ENCODE assay signal across 14 cellular contexts in genomic region chr1:51693420-51694144, GRCh38.
DNase-seq lines count a peak whose midpoint lies in the region; ATAC-seq, FAIRE-seq and TF ChIP-seq lines count a peak whose summit lies in the region.
"Had no signal": no experiment of that assay in that cellular context is flagged by ENCODE, and none has a peak within 500 bp of the region (broad histone marks: within the 10 kb centered on the region; RNA-seq: fewer than 3 reads in every experiment).

No MANE protein-coding gene starts in this region.

- no peak for FAIRE-seq in A549 (lab: Jason Lieb, UNC)
- FAIRE-seq in HepG2 (lab: Jason Lieb, UNC), result no peak

- H3K9ac ChIP-seq in HepG2 (ENCODE audit: insufficient read depth, low read depth, low read length), result no peak overlapping the region

- TF ChIP-seq CTCF in A549 (IDR thresholded peaks at IDR 0.05), result no peak
- no peak for TF ChIP-seq CTCF in HepG2 (CRISPR knock-in tag; IDR thresholded peaks at IDR 0.05)

- peak overlapping the region; percentile 92 to 95 for H3K27ac ChIP-seq in A549
- H3K27ac ChIP-seq in HepG2 (ENCODE audit: extremely low read length, insufficient read depth, low read length), result no peak overlapping the region
- H3K27ac ChIP-seq: prostate gland, thoracic aorta had no signal

- H3K9me3 ChIP-seq in A549 (no peaks in the 10 kb centered on the region), HepG2 (ENCODE audit: low read length) (no peaks in the 10 kb centered on the region)
- H3K9me3 ChIP-seq: prostate gland, thoracic aorta had no signal

- intact Hi-C loops in HepG2 (cut with micrococcal nuclease; ENCODE audit: unreplicated experiment), result no loop called here

- in situ Hi-C loops in HepG2 (cut with HindIII; ENCODE audit: extremely low pct_ligation_motif_present, low pct_unique_long_range_greater_than_20kb), result loop anchor here (5.0 kb wide), 1 partner anchor 34 kb away; no protein-coding TSS in a partner anchor

- CTCF ChIA-PET in A549 (lab: Yijun Ruan, JAX), result no interaction called here
- CTCF ChIA-PET in HepG2 (lab: Yijun Ruan, JAX; ENCODE audit: low intra/inter-chr PET ratio, low total read pairs), result no interaction called here

- H2AFZ ChIP-seq in HepG2 (ENCODE audit: low read length), result no peak overlapping the region

- peaks cover 52% of the 10 kb centered on the region for H3K4me1 ChIP-seq in A549
- H3K4me1 ChIP-seq in HepG2 (ENCODE audit: insufficient read depth, low read length), result peaks cover 61% of the 10 kb centered on the region
- H3K4me1 ChIP-seq: prostate gland had no signal

- peaks cover 9% of the 10 kb centered on the region for H3K79me2 ChIP-seq in HepG2 (ENCODE audit: insufficient read depth, low read length)

- POLR2A ChIA-PET in A549 (lab: Yijun Ruan, JAX), result no interaction called here
- POLR2A ChIA-PET in HepG2 (lab: Yijun Ruan, JAX), result interaction anchor here (1.0 kb wide), 1 partner anchor 36 kb away, joined by 6 read pairs; no protein-coding TSS in a partner anchor

- TF ChIP-seq POLR2A in A549 (IDR thresholded peaks at IDR 0.05; ENCODE audit: low read length) (no peak), HepG2 (IDR thresholded peaks at IDR 0.05; ENCODE audit: insufficient read depth in 1 of 2, low read depth in 2 of 2, low read length in 2 of 2) (no peak)

- no peak overlapping the region for H3K4me3 ChIP-seq in A549
- H3K4me3 ChIP-seq in HepG2 (replicated peaks in 1 of 3; ENCODE audit: insufficient read depth in 1 of 3, low read depth in 2 of 3, low read length in 3 of 3), result no peak overlapping the region
- H3K4me3 ChIP-seq: prostate gland, thoracic aorta had no signal

- peak; percentile 11 to 20 for DNase-seq in A549 (ENCODE audit: low read depth in 1 of 2, low spot score in 1 of 2)
- DNase-seq in HT1080 (ENCODE audit: low read depth), result peak; percentile 28
- peak; percentile 47 for DNase-seq in amniotic epithelial cell (ENCODE audit: low read depth)
- DNase-seq in HepG2 (ENCODE audit: low spot score), result no peak
- DNase-seq in nucleus accumbens (lab: John Stamatoyannopoulos, UW), result no peak
- DNase-seq: activated CD4-positive, alpha-beta memory T cell treated with anti-CD3 and anti-CD28 coated beads for 36 hours; DMS79; NCI-H1417; Right ventricle myocardium superior had no signal

- H4K20me1 ChIP-seq in HepG2 (ENCODE audit: insufficient read depth, low read length), result no peaks in the 10 kb centered on the region

- ATAC-seq in A549 (0 out of 6 replicates have a peak, but pooled peaks of 1 of the 2 experiments have one; percentile 42), HepG2 (no peak), GM18909 (IDR thresholded peaks at IDR 0.05; ENCODE audit: poor library complexity, unreplicated experiment) (no peak), HG03521 (IDR thresholded peaks at IDR 0.05; ENCODE audit: unreplicated experiment) (no peak), HG03457 (IDR thresholded peaks at IDR 0.05; ENCODE audit: unreplicated experiment) (no peak)

- 10% methylated on average over 4 of the region's 4 CpGs for WGBS in A549 (ENCODE audit: missing lambda C conversion rate)
- 84% methylated on average over 4 of the region's 4 CpGs for WGBS in HepG2 (ENCODE audit: low lambda C conversion rate)

- no TSS peak for BruUV-seq in HepG2 (replicated peaks; lab: Mats Ljungman, UMichigan)

- H3K36me3 ChIP-seq in HepG2 (replicated peaks in 1 of 2; ENCODE audit: control insufficient read depth in 1 of 2, insufficient read depth in 2 of 2, low read length in 2 of 2), result no peaks in the 10 kb centered on the region
- H3K36me3 ChIP-seq: prostate gland, thoracic aorta had no signal

- TF ChIP-seq EP300 in A549 (IDR thresholded peaks at IDR 0.05) (no peak), HepG2 (IDR thresholded peaks at IDR 0.05; ENCODE audit: low read depth in 2 of 2, low read length in 2 of 2) (no peak), HepG2 (CRISPR knock-in tag; IDR thresholded peaks at IDR 0.05; ENCODE audit: borderline replicate concordance) (no peak)

- H3K27me3 ChIP-seq in HepG2 (ENCODE audit: control insufficient read depth in 1 of 2, insufficient read depth in 2 of 2, low read length in 2 of 2), result no peaks in the 10 kb centered on the region

- H3K4me2 ChIP-seq in A549 (peak overlapping the region; percentile 85), HepG2 (ENCODE audit: low read depth, low read length) (no peak overlapping the region)

- TF ChIP-seq RAD21 in A549 (conservative IDR thresholded peaks at IDR 0.05 in 1 of 2, IDR thresholded peaks at IDR 0.05 in 1 of 2) (no peak), HepG2 (CRISPR knock-in tag; IDR thresholded peaks at IDR 0.05) (no peak)

TF ChIP-seq in A549, 52 proteins besides CTCF, POLR2A, EP300 and RAD21:
- TF ChIP-seq FOSL2 (IDR thresholded peaks at IDR 0.05) (0 out of 2 replicates have a peak, but pooled peaks have one; percentile 31), FOSL2 (CRISPR knock-in tag; IDR thresholded peaks at IDR 0.05) (peak; percentile 64), JUNB (IDR thresholded peaks at IDR 0.05) (peak; percentile 48; the same call in 1 of the 2 replicates), USF2 (IDR thresholded peaks at IDR 0.05) (no peak), KDM1A (IDR thresholded peaks at IDR 0.05; ENCODE audit: low read depth) (no peak)

TF ChIP-seq in HepG2, 621 proteins besides CTCF, POLR2A, EP300 and RAD21 (continues in another document):
- TF ChIP-seq HES4 (CRISPR knock-in tag; IDR thresholded peaks at IDR 0.05; ENCODE audit: borderline replicate concordance) (no peak), YY1 (IDR thresholded peaks at IDR 0.05; ENCODE audit: insufficient read depth, insufficient replicate concordance, low read depth, low read length) (no peak), ZHX2 (IDR thresholded peaks at IDR 0.05; ENCODE audit: low read depth) (no peak), ZHX2 (CRISPR knock-in tag; IDR thresholded peaks at IDR 0.05; ENCODE audit: borderline replicate concordance) (no peak), ZIK1 (CRISPR knock-in tag; IDR thresholded peaks at IDR 0.05; ENCODE audit: borderline replicate concordance, low read depth) (no peak), RNF2 (conservative IDR thresholded peaks at IDR 0.05; ENCODE audit: low read depth) (no peak), GTF3A (CRISPR knock-in tag; conservative IDR thresholded peaks at IDR 0.05) (no peak), ZNF446 (CRISPR knock-in tag; IDR thresholded peaks at IDR 0.05) (no peak), NR2F6 (IDR thresholded peaks at IDR 0.05) (0 out of 2 replicates have a peak, but pooled peaks have one; percentile 10), NR2F6 (CRISPR knock-in tag; IDR thresholded peaks at IDR 0.05) (no peak), SIN3B (IDR thresholded peaks at IDR 0.05; ENCODE audit: low read length) (no peak)

Comparison
In these comparisons a context has a peak if more than half of its experiments do, and no peak if none do; other contexts are left out.
1. DNase-seq: peak in A549 (2 of 2), HT1080 (single experiment) and amniotic epithelial cell (single experiment); none in HepG2 (single experiment) and nucleus accumbens (0 of 56).
2. Of the 38 proteins assayed by ChIP-seq in both HepG2 and A549: peak only in HepG2: none; only in A549: FOSL2 and JUNB; in both: none; in neither: 36.